ENCODE assay signal across 13 cellular contexts in the genomic region with DNA sequence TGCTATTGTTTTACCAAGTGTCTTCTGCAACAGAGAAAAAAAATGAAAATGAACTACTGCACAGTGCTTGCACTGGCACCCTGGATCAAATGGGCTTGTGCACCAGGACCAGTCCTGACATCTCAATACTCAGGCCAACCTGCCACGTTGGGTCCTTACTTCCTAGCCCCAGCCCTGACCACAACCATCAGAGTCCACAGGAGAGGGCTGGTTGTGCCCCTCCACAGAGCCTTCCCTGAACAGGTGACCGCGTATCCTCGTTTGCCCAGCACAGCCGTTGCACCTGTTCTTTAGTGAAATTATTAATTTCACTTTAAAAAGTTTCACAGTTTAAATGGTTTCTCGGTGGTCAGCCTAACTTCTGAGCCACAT.
"Had no signal": no experiment of that assay in that cellular context is flagged by ENCODE, and none has a peak within 500 bp of the region (broad histone marks: within the 10 kb centered on the region; RNA-seq: fewer than 3 reads in every experiment).

No MANE protein-coding gene starts in this region.

- ATAC-seq: activated CD4-positive, CD25-positive, alpha-beta regulatory T cell treated with anti-CD3 and anti-CD28 coated beads, Interleukin-2, amount 50 U/mL, for 24 hours; activated T-cell treated with anti-CD3 and anti-CD28 coated beads, Interleukin-2, amount 50 U/mL, for 72 hours; lower lobe of right lung; naive thymus-derived CD4-positive, alpha-beta T cell had no signal

- DNase-seq: activated CD4-positive, alpha-beta T cell treated with anti-CD3 and anti-CD28 coated beads, Interleukin-2, amount 10 ng/mL, durations not matched to agents 7 days and 5 days; activated naive CD4-positive, alpha-beta T cell treated with anti-CD3 and anti-CD28 coated beads, Interleukin-2, amount 10 ng/mL, durations not matched to agents 7 days and 5 days; activated T-cell treated with anti-CD3 and anti-CD28 coated beads, Interleukin-2, amount 50 U/mL, for 72 hours; amygdala; cerebellar nuclear complex; cortex of kidney; kidney; lower lobe of right lung; mesendoderm; stimulated activated CD4-positive, alpha-beta T cell treated with anti-CD3 and anti-CD28 coated beads, Interleukin-4, amount 100 ng/mL, for 1 hour; stimulated activated naive CD4-positive, alpha-beta T cell had no signal

- H3K4me3 ChIP-seq: lower lobe of right lung had no signal

- H3K27ac ChIP-seq: lower lobe of right lung had no signal

- H3K9me3 ChIP-seq: lower lobe of right lung had no signal

- H3K4me1 ChIP-seq: lower lobe of right lung had no signal

- H3K36me3 ChIP-seq: lower lobe of right lung had no signal
